9 cellular contexts compared by ENCODE assay signal in the genomic region with DNA sequence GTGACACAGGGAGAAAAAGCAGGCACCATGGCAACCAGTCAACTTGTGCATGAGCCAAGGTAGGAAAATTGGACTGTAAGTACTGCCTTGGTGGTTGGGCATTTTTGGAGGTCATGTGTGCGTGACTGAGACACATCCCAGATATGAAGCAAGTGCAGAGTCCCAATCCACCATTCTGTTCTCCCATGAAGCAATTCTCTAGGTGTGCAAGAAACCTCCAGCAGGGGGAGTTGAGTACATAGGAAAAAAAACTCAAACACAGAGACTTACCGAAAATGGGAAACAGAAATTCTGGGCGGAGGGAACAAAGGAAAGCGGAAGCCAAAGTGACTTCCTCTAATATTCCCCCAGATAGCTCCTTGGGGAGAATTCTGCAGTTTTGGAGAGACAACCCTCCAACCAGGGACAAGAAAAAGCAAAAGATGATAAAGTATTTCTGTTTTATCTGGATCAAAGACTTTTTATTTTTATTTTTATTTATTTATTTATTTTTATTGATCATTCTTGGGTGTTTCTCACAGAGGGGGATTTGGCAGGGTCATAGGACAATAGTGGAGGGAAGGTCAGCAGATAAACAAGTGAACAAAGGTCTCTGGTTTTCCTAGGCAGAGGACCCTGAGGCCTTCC.
DNase-seq lines count a peak whose midpoint lies in the region; ATAC-seq and TF ChIP-seq lines count a peak whose summit lies in the region.
"Had no signal": no experiment of that assay in that cellular context is flagged by ENCODE, and none has a peak within 500 bp of the region (broad histone marks: within the 10 kb centered on the region; RNA-seq: fewer than 3 reads in every experiment).

No MANE protein-coding gene starts in this region.

- H3K27ac ChIP-seq in CD4-positive, alpha-beta memory T cell (ENCODE audit: low read depth, low read length): no peak overlapping the region
- H3K27ac ChIP-seq in hepatocyte: no peak overlapping the region

- no peak overlapping the region for H3K9ac ChIP-seq in adipocyte (ENCODE audit: low read length)

- no peaks in the 10 kb centered on the region for H3K36me3 Mint-ChIP-seq in CD4-positive, alpha-beta memory T cell

- no peak overlapping the region for H2AFZ ChIP-seq in hepatocyte

- DNase-seq in CD4-positive, alpha-beta memory T cell: peak; percentile 41 to 57 (median 45)
- DNase-seq in HCEC 1CT (peak; percentile 75), RKO (ENCODE audit: low spot score) (peak; percentile 77), adipocyte (ENCODE audit: low read depth) (peak; percentile 69), hepatocyte (ENCODE audit: low spot score) (peak; percentile 65), NCI-H510A (lab: John Stamatoyannopoulos, UW) (no peak)
- DNase-seq in stimulated activated CD4-positive, alpha-beta T cell treated with anti-CD3 and anti-CD28 coated beads, Interleukin-4, amount 100 ng/mL, for 48 hours (ENCODE audit: low read depth in 2 of 2): peak; percentile 20 to 34

- ATAC-seq in HG02623 (IDR thresholded peaks at IDR 0.05; ENCODE audit: unreplicated experiment): no peak

- H3K4me2 ChIP-seq in hepatocyte: no peak overlapping the region

- no peak overlapping the region for H3K4me3 ChIP-seq in CD4-positive, alpha-beta memory T cell (ENCODE audit: low read length in 2 of 2)
- H3K4me3 ChIP-seq in adipocyte (ENCODE audit: low read length) (no peak overlapping the region), hepatocyte (no peak overlapping the region)

- peak; percentile 47 for TF ChIP-seq CTCF in hepatocyte (IDR thresholded peaks at IDR 0.05; ENCODE audit: poor library complexity)

- peaks cover 0 to 3% (median 0%) of the 10 kb centered on the region in 8 donors for H3K9me3 Mint-ChIP-seq in CD4-positive, alpha-beta memory T cell
- H3K9me3 Mint-ChIP-seq: T-helper 1 cell treated with Interleukin-12 subunit alpha and Interleukin-12 subunit beta and Interleukin-4 antibody, amounts not matched to agents 30 μg/mL and 1 μg/mL, for 36 hours had no signal

- CTCF ChIA-PET in CD4-positive, alpha-beta memory T cell (lab: Charles Lee; ENCODE audit: partially characterized antibody): interaction anchor here (1.2 to 3.9 kb wide), 5 partner anchors 20 to 219 kb away, joined by 3 to 36 read pairs (median 6); no protein-coding TSS in a partner anchor

- no peaks in the 10 kb centered on the region for H3K4me1 ChIP-seq in CD4-positive, alpha-beta memory T cell (ENCODE audit: insufficient read depth, low read length)
- H3K4me1 ChIP-seq in adipocyte (ENCODE audit: control insufficient read depth, insufficient read depth, low read length): no peaks in the 10 kb centered on the region
- H3K4me1 ChIP-seq in hepatocyte (ENCODE audit: insufficient read depth): no peaks in the 10 kb centered on the region

- intact Hi-C loops in CD4-positive, alpha-beta memory T cell (cut with micrococcal nuclease): loop anchor here (1.0 to 2.0 kb wide), 4 partner anchors 49 to 370 kb away; no protein-coding TSS in a partner anchor

- peaks cover 16 to 26% of the 10 kb centered on the region in 2 donors for H3K27me3 Mint-ChIP-seq in CD4-positive, alpha-beta memory T cell

- H3K9me2 ChIP-seq in hepatocyte (replicated peaks; ENCODE audit: insufficient read depth): no peaks in the 10 kb centered on the region

- no peaks in the 10 kb centered on the region for H3K36me3 ChIP-seq in CD4-positive, alpha-beta memory T cell (ENCODE audit: insufficient read depth, low read length)
- no peaks in the 10 kb centered on the region for H3K36me3 ChIP-seq in adipocyte (ENCODE audit: control insufficient read depth, insufficient read depth, low read length, severe bottlenecking)
- no peaks in the 10 kb centered on the region for H3K36me3 ChIP-seq in hepatocyte (replicated peaks; ENCODE audit: insufficient read depth, low read depth)

- H3K27ac Mint-ChIP-seq in CD4-positive, alpha-beta memory T cell: no peak overlapping the region
- H3K27ac Mint-ChIP-seq: T-helper 1 cell treated with Interleukin-12 subunit alpha and Interleukin-12 subunit beta and Interleukin-4 antibody, amounts not matched to agents 30 μg/mL and 1 μg/mL, for 36 hours had no signal

- WGBS in hepatocyte (ENCODE audit: low lambda C conversion rate, missing lambda C conversion rate): 80% methylated on average over 4 of the region's 4 CpGs

- no peak overlapping the region for H3K4me3 Mint-ChIP-seq in CD4-positive, alpha-beta memory T cell
- H3K4me3 Mint-ChIP-seq: T-helper 1 cell treated with Interleukin-12 subunit alpha and Interleukin-12 subunit beta and Interleukin-4 antibody, amounts not matched to agents 30 μg/mL and 1 μg/mL, for 36 hours had no signal

- H4K20me1 ChIP-seq in hepatocyte (ENCODE audit: insufficient read depth, poor library complexity, severe bottlenecking): no peaks in the 10 kb centered on the region

- peaks cover 0 to 6% (median 4%) of the 10 kb centered on the region in 4 donors for H3K4me1 Mint-ChIP-seq in CD4-positive, alpha-beta memory T cell

- POLR2A ChIA-PET in CD4-positive, alpha-beta memory T cell (lab: Charles Lee; ENCODE audit: partially characterized antibody): no interaction called here

- no peaks in the 10 kb centered on the region for H3K27me3 ChIP-seq in CD4-positive, alpha-beta memory T cell (ENCODE audit: insufficient read depth, low read length)
- H3K27me3 ChIP-seq in adipocyte (replicated peaks; ENCODE audit: control insufficient read depth, insufficient read depth, low read length) (peaks cover 21% of the 10 kb centered on the region), hepatocyte (no peaks in the 10 kb centered on the region)

- no peaks in the 10 kb centered on the region for H3K9me3 ChIP-seq in CD4-positive, alpha-beta memory T cell (ENCODE audit: control insufficient read depth in 1 of 2, low read length in 2 of 2)
- H3K9me3 ChIP-seq in adipocyte (ENCODE audit: control insufficient read depth, low read length) (peaks cover 10% of the 10 kb centered on the region), hepatocyte (ENCODE audit: low read depth) (no peaks in the 10 kb centered on the region)

- H3K79me2 ChIP-seq in hepatocyte: no peaks in the 10 kb centered on the region
